1 cellular context compared by ENCODE assay signal in genomic region chr1:46643368-46643775, GRCh38.
A peak's percentile ranks its signal among the peaks of the same experiment; 100 is the strongest.
TF ChIP-seq lines count a peak whose summit lies in the region.

No MANE protein-coding gene starts in this region.

TF ChIP-seq in HEK293T, 16 proteins besides CTCF, POLR2A, EP300 and RAD21:
- TF ChIP-seq PKNOX1 (IDR thresholded peaks at IDR 0.05) = peak; percentile 66; the same call in 1 of the 2 replicates
- TF ChIP-seq BHLHE40 (IDR thresholded peaks at IDR 0.05; ENCODE audit: borderline replicate concordance) = no peak
TF ChIP-seq in HEK293T: peak in this region for 1.
